In the genomic region with DNA sequence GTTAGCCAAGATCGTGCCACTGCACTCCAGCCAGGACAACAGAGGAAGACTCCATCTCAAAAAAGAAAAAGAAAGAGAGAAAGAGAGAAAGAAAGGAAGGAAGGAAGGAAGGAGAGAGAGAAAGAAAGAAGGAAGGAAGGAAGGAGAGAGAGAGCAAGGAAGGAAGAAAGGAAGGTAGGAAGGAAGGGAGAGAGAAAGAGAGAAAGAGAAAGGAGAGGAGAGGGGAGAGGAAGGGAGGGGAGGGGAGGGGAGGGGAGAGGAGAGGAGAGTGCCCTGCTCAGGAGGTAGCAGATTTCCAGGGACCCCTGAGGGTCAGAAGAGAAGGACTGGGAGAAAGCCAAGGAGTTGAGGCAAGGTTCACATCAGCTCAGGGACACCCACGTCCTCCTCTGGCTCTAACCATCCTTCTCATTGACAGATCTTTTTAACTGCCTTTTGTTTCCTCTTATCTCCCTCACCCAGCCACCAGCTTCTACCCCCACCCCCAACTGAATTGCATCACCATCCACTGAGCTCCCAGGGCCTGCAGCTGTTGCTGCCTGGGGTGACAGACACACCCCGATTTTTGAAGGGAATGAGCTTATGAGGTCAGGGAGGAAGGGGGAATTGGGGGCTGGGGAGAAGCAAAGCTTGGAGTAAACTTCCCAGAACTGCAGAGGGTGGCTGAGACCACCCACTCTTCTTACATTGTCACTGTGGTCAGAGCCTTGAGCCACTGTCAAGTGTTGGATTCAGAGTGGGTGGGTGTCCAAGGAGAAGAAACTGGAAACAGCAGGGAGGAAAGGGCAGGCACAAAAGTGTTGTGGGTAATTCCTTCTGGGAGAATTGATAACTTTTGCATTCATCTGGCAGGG, we compare ENCODE assay signal across 1 cellular context.
TF ChIP-seq lines count a peak whose summit lies in the region.

No MANE protein-coding gene starts in this region.

TF ChIP-seq in K562, 482 proteins besides CTCF, POLR2A, EP300 and RAD21 (continued from another document and continues in another):
- TF ChIP-seq NUFIP1 (IDR thresholded peaks at IDR 0.05; ENCODE audit: partially characterized antibody) = peak; percentile 89
- no peak for TF ChIP-seq SLC30A9 (CRISPR knock-in tag; IDR thresholded peaks at IDR 0.05)
- peak; percentile 69 for TF ChIP-seq PHF20 (IDR thresholded peaks at IDR 0.05; ENCODE audit: partially characterized antibody)
- TF ChIP-seq, protein P1, sequence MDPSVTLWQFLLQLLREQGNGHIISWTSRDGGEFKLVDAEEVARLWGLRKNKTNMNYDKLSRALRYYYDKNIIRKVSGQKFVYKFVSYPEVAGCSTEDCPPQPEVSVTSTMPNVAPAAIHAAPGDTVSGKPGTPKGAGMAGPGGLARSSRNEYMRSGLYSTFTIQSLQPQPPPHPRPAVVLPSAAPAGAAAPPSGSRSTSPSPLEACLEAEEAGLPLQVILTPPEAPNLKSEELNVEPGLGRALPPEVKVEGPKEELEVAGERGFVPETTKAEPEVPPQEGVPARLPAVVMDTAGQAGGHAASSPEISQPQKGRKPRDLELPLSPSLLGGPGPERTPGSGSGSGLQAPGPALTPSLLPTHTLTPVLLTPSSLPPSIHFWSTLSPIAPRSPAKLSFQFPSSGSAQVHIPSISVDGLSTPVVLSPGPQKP (CRISPR knock-in tag; IDR thresholded peaks at IDR 0.05) = no peak
- TF ChIP-seq, protein P2, sequence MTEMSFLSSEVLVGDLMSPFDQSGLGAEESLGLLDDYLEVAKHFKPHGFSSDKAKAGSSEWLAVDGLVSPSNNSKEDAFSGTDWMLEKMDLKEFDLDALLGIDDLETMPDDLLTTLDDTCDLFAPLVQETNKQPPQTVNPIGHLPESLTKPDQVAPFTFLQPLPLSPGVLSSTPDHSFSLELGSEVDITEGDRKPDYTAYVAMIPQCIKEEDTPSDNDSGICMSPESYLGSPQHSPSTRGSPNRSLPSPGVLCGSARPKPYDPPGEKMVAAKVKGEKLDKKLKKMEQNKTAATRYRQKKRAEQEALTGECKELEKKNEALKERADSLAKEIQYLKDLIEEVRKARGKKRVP (CRISPR knock-in tag; IDR thresholded peaks at IDR 0.05) = peak; percentile 99
- peak; percentile 96 to 97 for TF ChIP-seq HDAC1 (IDR thresholded peaks at IDR 0.05)
- TF ChIP-seq, protein P3, sequence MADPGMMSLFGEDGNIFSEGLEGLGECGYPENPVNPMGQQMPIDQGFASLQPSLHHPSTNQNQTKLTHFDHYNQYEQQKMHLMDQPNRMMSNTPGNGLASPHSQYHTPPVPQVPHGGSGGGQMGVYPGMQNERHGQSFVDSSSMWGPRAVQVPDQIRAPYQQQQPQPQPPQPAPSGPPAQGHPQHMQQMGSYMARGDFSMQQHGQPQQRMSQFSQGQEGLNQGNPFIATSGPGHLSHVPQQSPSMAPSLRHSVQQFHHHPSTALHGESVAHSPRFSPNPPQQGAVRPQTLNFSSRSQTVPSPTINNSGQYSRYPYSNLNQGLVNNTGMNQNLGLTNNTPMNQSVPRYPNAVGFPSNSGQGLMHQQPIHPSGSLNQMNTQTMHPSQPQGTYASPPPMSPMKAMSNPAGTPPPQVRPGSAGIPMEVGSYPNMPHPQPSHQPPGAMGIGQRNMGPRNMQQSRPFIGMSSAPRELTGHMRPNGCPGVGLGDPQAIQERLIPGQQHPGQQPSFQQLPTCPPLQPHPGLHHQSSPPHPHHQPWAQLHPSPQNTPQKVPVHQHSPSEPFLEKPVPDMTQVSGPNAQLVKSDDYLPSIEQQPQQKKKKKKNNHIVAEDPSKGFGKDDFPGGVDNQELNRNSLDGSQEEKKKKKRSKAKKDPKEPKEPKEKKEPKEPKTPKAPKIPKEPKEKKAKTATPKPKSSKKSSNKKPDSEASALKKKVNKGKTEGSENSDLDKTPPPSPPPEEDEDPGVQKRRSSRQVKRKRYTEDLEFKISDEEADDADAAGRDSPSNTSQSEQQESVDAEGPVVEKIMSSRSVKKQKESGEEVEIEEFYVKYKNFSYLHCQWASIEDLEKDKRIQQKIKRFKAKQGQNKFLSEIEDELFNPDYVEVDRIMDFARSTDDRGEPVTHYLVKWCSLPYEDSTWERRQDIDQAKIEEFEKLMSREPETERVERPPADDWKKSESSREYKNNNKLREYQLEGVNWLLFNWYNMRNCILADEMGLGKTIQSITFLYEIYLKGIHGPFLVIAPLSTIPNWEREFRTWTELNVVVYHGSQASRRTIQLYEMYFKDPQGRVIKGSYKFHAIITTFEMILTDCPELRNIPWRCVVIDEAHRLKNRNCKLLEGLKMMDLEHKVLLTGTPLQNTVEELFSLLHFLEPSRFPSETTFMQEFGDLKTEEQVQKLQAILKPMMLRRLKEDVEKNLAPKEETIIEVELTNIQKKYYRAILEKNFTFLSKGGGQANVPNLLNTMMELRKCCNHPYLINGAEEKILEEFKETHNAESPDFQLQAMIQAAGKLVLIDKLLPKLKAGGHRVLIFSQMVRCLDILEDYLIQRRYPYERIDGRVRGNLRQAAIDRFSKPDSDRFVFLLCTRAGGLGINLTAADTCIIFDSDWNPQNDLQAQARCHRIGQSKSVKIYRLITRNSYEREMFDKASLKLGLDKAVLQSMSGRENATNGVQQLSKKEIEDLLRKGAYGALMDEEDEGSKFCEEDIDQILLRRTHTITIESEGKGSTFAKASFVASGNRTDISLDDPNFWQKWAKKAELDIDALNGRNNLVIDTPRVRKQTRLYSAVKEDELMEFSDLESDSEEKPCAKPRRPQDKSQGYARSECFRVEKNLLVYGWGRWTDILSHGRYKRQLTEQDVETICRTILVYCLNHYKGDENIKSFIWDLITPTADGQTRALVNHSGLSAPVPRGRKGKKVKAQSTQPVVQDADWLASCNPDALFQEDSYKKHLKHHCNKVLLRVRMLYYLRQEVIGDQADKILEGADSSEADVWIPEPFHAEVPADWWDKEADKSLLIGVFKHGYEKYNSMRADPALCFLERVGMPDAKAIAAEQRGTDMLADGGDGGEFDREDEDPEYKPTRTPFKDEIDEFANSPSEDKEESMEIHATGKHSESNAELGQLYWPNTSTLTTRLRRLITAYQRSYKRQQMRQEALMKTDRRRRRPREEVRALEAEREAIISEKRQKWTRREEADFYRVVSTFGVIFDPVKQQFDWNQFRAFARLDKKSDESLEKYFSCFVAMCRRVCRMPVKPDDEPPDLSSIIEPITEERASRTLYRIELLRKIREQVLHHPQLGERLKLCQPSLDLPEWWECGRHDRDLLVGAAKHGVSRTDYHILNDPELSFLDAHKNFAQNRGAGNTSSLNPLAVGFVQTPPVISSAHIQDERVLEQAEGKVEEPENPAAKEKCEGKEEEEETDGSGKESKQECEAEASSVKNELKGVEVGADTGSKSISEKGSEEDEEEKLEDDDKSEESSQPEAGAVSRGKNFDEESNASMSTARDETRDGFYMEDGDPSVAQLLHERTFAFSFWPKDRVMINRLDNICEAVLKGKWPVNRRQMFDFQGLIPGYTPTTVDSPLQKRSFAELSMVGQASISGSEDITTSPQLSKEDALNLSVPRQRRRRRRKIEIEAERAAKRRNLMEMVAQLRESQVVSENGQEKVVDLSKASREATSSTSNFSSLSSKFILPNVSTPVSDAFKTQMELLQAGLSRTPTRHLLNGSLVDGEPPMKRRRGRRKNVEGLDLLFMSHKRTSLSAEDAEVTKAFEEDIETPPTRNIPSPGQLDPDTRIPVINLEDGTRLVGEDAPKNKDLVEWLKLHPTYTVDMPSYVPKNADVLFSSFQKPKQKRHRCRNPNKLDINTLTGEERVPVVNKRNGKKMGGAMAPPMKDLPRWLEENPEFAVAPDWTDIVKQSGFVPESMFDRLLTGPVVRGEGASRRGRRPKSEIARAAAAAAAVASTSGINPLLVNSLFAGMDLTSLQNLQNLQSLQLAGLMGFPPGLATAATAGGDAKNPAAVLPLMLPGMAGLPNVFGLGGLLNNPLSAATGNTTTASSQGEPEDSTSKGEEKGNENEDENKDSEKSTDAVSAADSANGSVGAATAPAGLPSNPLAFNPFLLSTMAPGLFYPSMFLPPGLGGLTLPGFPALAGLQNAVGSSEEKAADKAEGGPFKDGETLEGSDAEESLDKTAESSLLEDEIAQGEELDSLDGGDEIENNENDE (IDR thresholded peaks at IDR 0.05; ENCODE audit: low read depth, low read length) = peak; percentile 9
- no peak for TF ChIP-seq PURB (CRISPR knock-in tag; IDR thresholded peaks at IDR 0.05; ENCODE audit: low read depth)
- TF ChIP-seq, protein P4, sequence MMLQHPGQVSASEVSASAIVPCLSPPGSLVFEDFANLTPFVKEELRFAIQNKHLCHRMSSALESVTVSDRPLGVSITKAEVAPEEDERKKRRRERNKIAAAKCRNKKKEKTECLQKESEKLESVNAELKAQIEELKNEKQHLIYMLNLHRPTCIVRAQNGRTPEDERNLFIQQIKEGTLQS (IDR thresholded peaks at IDR 0.05) = peak; percentile 100
- TF ChIP-seq, protein P4 (CRISPR knock-in tag; conservative IDR thresholded peaks at IDR 0.05) = peak; percentile 100
- peak; percentile 97 for TF ChIP-seq NFIC (IDR thresholded peaks at IDR 0.05)
- peak; percentile 97 for TF ChIP-seq GATA2 (CRISPR knock-in tag; IDR thresholded peaks at IDR 0.05)
- TF ChIP-seq MED1 (CRISPR knock-in tag; IDR thresholded peaks at IDR 0.05; ENCODE audit: borderline replicate concordance) = no peak
- TF ChIP-seq, protein P5, sequence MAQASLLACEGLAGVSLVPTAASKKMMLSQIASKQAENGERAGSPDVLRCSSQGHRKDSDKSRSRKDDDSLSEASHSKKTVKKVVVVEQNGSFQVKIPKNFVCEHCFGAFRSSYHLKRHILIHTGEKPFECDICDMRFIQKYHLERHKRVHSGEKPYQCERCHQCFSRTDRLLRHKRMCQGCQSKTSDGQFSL (CRISPR knock-in tag; IDR thresholded peaks at IDR 0.05) = peak; percentile 78
- TF ChIP-seq, protein P5 (tag; IDR thresholded peaks at IDR 0.05) = peak in 1 of 2 experiments; percentile 84; a peak in 2 of 4 replicates
- TF ChIP-seq BHLHE40 (IDR thresholded peaks at IDR 0.05; ENCODE audit: low read length) = peak; percentile 75; the same call in 1 of the 2 replicates
- TF ChIP-seq KLF13 (tag; IDR thresholded peaks at IDR 0.05; ENCODE audit: borderline replicate concordance, low read depth) = peak; percentile 88
- TF ChIP-seq ZNF197 (CRISPR knock-in tag; IDR thresholded peaks at IDR 0.05; ENCODE audit: low read depth) = peak; percentile 90
- no peak for TF ChIP-seq ZNF699 (CRISPR knock-in tag; IDR thresholded peaks at IDR 0.05; ENCODE audit: insufficient replicate concordance)
- no peak for TF ChIP-seq FIP1L1 (IDR thresholded peaks at IDR 0.05; ENCODE audit: low read depth, low read length, poor library complexity, severe bottlenecking)
- TF ChIP-seq, protein P6, sequence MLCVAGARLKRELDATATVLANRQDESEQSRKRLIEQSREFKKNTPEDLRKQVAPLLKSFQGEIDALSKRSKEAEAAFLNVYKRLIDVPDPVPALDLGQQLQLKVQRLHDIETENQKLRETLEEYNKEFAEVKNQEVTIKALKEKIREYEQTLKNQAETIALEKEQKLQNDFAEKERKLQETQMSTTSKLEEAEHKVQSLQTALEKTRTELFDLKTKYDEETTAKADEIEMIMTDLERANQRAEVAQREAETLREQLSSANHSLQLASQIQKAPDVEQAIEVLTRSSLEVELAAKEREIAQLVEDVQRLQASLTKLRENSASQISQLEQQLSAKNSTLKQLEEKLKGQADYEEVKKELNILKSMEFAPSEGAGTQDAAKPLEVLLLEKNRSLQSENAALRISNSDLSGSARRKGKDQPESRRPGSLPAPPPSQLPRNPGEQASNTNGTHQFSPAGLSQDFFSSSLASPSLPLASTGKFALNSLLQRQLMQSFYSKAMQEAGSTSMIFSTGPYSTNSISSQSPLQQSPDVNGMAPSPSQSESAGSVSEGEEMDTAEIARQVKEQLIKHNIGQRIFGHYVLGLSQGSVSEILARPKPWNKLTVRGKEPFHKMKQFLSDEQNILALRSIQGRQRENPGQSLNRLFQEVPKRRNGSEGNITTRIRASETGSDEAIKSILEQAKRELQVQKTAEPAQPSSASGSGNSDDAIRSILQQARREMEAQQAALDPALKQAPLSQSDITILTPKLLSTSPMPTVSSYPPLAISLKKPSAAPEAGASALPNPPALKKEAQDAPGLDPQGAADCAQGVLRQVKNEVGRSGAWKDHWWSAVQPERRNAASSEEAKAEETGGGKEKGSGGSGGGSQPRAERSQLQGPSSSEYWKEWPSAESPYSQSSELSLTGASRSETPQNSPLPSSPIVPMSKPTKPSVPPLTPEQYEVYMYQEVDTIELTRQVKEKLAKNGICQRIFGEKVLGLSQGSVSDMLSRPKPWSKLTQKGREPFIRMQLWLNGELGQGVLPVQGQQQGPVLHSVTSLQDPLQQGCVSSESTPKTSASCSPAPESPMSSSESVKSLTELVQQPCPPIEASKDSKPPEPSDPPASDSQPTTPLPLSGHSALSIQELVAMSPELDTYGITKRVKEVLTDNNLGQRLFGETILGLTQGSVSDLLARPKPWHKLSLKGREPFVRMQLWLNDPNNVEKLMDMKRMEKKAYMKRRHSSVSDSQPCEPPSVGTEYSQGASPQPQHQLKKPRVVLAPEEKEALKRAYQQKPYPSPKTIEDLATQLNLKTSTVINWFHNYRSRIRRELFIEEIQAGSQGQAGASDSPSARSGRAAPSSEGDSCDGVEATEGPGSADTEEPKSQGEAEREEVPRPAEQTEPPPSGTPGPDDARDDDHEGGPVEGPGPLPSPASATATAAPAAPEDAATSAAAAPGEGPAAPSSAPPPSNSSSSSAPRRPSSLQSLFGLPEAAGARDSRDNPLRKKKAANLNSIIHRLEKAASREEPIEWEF (CRISPR knock-in tag; IDR thresholded peaks at IDR 0.05) = peak; percentile 91
- no peak for TF ChIP-seq ZNF217 (CRISPR knock-in tag; IDR thresholded peaks at IDR 0.05)
- peak; percentile 98 for TF ChIP-seq MYNN (IDR thresholded peaks at IDR 0.05)
- TF ChIP-seq MYNN (CRISPR knock-in tag; IDR thresholded peaks at IDR 0.05) = no peak
- TF ChIP-seq NR2C2 (CRISPR knock-in tag; IDR thresholded peaks at IDR 0.05) = peak; percentile 53; the same call in 1 of the 2 replicates
- TF ChIP-seq NR2C2 (tag; IDR thresholded peaks at IDR 0.05) = peak; percentile 88
- peak; percentile 99 for TF ChIP-seq EGR1 (conservative IDR thresholded peaks at IDR 0.05)
- TF ChIP-seq TARDBP (IDR thresholded peaks at IDR 0.05) = peak; percentile 89
- peak; percentile 61; the same call in 1 of the 2 replicates for TF ChIP-seq RAD51 (IDR thresholded peaks at IDR 0.05; ENCODE audit: borderline replicate concordance, low read depth)
- peak; percentile 99 for TF ChIP-seq MTA2 (IDR thresholded peaks at IDR 0.05; ENCODE audit: low read depth)
- no peak for TF ChIP-seq EWSR1 (IDR thresholded peaks at IDR 0.05; ENCODE audit: borderline replicate concordance, low read depth, partially characterized antibody)
- no peak for TF ChIP-seq ZNF41 (CRISPR knock-in tag; conservative IDR thresholded peaks at IDR 0.05)
- peak; percentile 68; the same call in 1 of the 2 replicates for TF ChIP-seq MIER1 (IDR thresholded peaks at IDR 0.05; ENCODE audit: low read depth)
- TF ChIP-seq, protein P7, sequence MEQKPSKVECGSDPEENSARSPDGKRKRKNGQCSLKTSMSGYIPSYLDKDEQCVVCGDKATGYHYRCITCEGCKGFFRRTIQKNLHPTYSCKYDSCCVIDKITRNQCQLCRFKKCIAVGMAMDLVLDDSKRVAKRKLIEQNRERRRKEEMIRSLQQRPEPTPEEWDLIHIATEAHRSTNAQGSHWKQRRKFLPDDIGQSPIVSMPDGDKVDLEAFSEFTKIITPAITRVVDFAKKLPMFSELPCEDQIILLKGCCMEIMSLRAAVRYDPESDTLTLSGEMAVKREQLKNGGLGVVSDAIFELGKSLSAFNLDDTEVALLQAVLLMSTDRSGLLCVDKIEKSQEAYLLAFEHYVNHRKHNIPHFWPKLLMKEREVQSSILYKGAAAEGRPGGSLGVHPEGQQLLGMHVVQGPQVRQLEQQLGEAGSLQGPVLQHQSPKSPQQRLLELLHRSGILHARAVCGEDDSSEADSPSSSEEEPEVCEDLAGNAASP (IDR thresholded peaks at IDR 0.05) = peak; percentile 67
- no peak for TF ChIP-seq WHSC1 (IDR thresholded peaks at IDR 0.05; ENCODE audit: low read length)
